ENCODE assay signal across 8 cellular contexts in genomic region chr2:171347158-171347557, GRCh38.
A peak's percentile ranks its signal among the peaks of the same experiment; 100 is the strongest.
DNase-seq lines count a peak whose midpoint lies in the region; ATAC-seq and TF ChIP-seq lines count a peak whose summit lies in the region.
"Had no signal": no experiment of that assay in that cellular context is flagged by ENCODE, and none has a peak within 500 bp of the region (broad histone marks: within the 10 kb centered on the region; RNA-seq: fewer than 3 reads in every experiment).

No MANE protein-coding gene starts in this region.

- TF ChIP-seq CTCF in GM13977 (IDR thresholded peaks at IDR 0.05; ENCODE audit: extremely low read depth, insufficient read depth, missing control alignments) (peak; percentile 33), astrocyte of the spinal cord (IDR thresholded peaks at IDR 0.05; ENCODE audit: low read depth, low read length) (peak; percentile 22), foreskin fibroblast (IDR thresholded peaks at IDR 0.05; ENCODE audit: low read depth, low read length) (no peak), H9 (conservative IDR thresholded peaks at IDR 0.05) (no peak)

- no peak overlapping the region for H3K27ac ChIP-seq in H9 (ENCODE audit: insufficient read length, low read depth, low read length)

- no peaks in the 10 kb centered on the region for H3K79me2 ChIP-seq in H9 (ENCODE audit: insufficient read depth, low read length)

- no peak overlapping the region for H3K4me3 Mint-ChIP-seq in H9

- H3K14ac ChIP-seq in H9 (ENCODE audit: insufficient read depth, low read length) = no peak overlapping the region

- H3K9me3 Mint-ChIP-seq in H9 = peaks cover 7 to 9% of the 10 kb centered on the region in 2 experiments; a peak in 3 of 5 replicates

- no peak overlapping the region for H2BK5ac ChIP-seq in H9 (ENCODE audit: insufficient read length, low read length)

- H4K8ac ChIP-seq in H9 (replicated peaks; ENCODE audit: insufficient read length, low read depth, low read length) = no peak overlapping the region

- peaks cover 6 to 8% of the 10 kb centered on the region in 2 experiments; a peak in 3 of 4 replicates for H3K4me1 Mint-ChIP-seq in H9

- H2AK5ac ChIP-seq in H9 (ENCODE audit: insufficient read length, low read length) = no peak overlapping the region

- H3K4ac ChIP-seq in H9 (ENCODE audit: low read depth, low read length) = no peak overlapping the region

- no peak overlapping the region for H3K23ac ChIP-seq in H9 (ENCODE audit: insufficient read length, low read depth, low read length)

- peak overlapping the region in 1 of 3 experiments; percentile 61; a peak in 1 of 7 replicates for H3K27ac Mint-ChIP-seq in H9

- no peaks in the 10 kb centered on the region for H3K27me3 Mint-ChIP-seq in H9 (ENCODE audit: low read depth)

- H2BK20ac ChIP-seq in H9 (ENCODE audit: low read depth, low read length, poor library complexity, severe bottlenecking) = no peak overlapping the region

- DNase-seq in GM13977 (ENCODE audit: low spot score) (peak; percentile 20), astrocyte of the spinal cord (ENCODE audit: low read depth, low spot score) (peak; percentile 34), renal cortical epithelial cell (ENCODE audit: low read depth) (peak; percentile 9), foreskin fibroblast (no peak), H9 (no peak)
- DNase-seq: activated gamma-delta T cell had no signal

- no peak overlapping the region for H3T11ph ChIP-seq in H9 (ENCODE audit: low read length)

- H2BK15ac ChIP-seq in H9 (ENCODE audit: low read depth, low read length) = no peak overlapping the region

- no peak overlapping the region for H3K4me2 ChIP-seq in H9 (ENCODE audit: insufficient read depth, insufficient read length, low read length)

- H3K23me2 ChIP-seq in H9 (ENCODE audit: insufficient read length, low read depth, low read length, poor library complexity, severe bottlenecking) = no peaks in the 10 kb centered on the region

- H4K91ac ChIP-seq in H9 (ENCODE audit: insufficient read length, low read depth, low read length) = no peak overlapping the region

- no peak overlapping the region for H3K18ac ChIP-seq in H9 (ENCODE audit: insufficient read length, low read depth, low read length)

- in situ Hi-C loops in GM13977 (cut with MboI; ENCODE audit: low pct_unique_long_range_greater_than_20kb, low sequenced_read_pairs, unreplicated experiment) (no loop called here), astrocyte of the spinal cord (cut with HindIII; ENCODE audit: low sequenced_read_pairs) (no loop called here)

- H2BK120ac ChIP-seq in H9 (ENCODE audit: low read depth, low read length, poor library complexity, severe bottlenecking) = no peak overlapping the region

- H4K5ac ChIP-seq in H9 (ENCODE audit: insufficient read length, low read depth, low read length) = no peak overlapping the region

- no peaks in the 10 kb centered on the region for H3K4me1 ChIP-seq in H9 (ENCODE audit: insufficient read depth, low read length)

- no peaks in the 10 kb centered on the region for H3K27me3 ChIP-seq in H9 (ENCODE audit: insufficient read depth, low read length)

- H2BK12ac ChIP-seq in H9 (ENCODE audit: insufficient read length, low read depth, low read length) = no peak overlapping the region

- no peaks in the 10 kb centered on the region for H3K79me1 ChIP-seq in H9 (ENCODE audit: insufficient read depth, low read depth, low read length, poor library complexity, severe bottlenecking)

- H3K4me3 ChIP-seq in astrocyte of the spinal cord (ENCODE audit: low read depth, low read length) (no peak overlapping the region), foreskin fibroblast (ENCODE audit: low read depth in 1 of 2, low read length in 2 of 2) (no peak overlapping the region)

- no peak overlapping the region for H3K9ac ChIP-seq in H9 (ENCODE audit: extremely low read depth, insufficient read length, low read length)

- peak; percentile 62 for ATAC-seq in HG02885 (IDR thresholded peaks at IDR 0.05; ENCODE audit: poor library complexity, unreplicated experiment)
- no peak for ATAC-seq in HG03135 (IDR thresholded peaks at IDR 0.05; ENCODE audit: unreplicated experiment)

- H3K56ac ChIP-seq in H9 (ENCODE audit: insufficient read length, low read depth, low read length) = no peak overlapping the region

- H3K9me3 ChIP-seq in H9 (ENCODE audit: control insufficient read depth, low read depth, low read length) = no peaks in the 10 kb centered on the region

- peaks cover 7 to 10% (median 9%) of the 10 kb centered on the region in 3 experiments; a peak in 6 of 7 replicates for H3K36me3 Mint-ChIP-seq in H9 (ENCODE audit: insufficient read depth in 1 of 3, low read depth in 3 of 3)

- no peaks in the 10 kb centered on the region for H4K20me1 ChIP-seq in H9 (ENCODE audit: control insufficient read depth, insufficient read depth, insufficient read length)

- no peak overlapping the region for H2AFZ ChIP-seq in H9 (ENCODE audit: low read length)

- WGBS in H9 (ENCODE audit: extremely low coverage, insufficient read length, low lambda C conversion rate) = no CpG with 5 or more reads among the region's 4 CpGs

Comparison
In these comparisons a context has a peak if more than half of its experiments do, and no peak if none do; other contexts are left out.
1. DNase-seq: peak in GM13977 (single experiment), astrocyte of the spinal cord (single experiment) and renal cortical epithelial cell (single experiment); none in foreskin fibroblast (0 of 2) and H9 (single experiment).
2. CTCF ChIP-seq: peak in GM13977 (single experiment) and astrocyte of the spinal cord (single experiment); none in foreskin fibroblast (single experiment) and H9 (single experiment).